Comparison of ENCODE assay signal across 39 cellular contexts in the genomic region with DNA sequence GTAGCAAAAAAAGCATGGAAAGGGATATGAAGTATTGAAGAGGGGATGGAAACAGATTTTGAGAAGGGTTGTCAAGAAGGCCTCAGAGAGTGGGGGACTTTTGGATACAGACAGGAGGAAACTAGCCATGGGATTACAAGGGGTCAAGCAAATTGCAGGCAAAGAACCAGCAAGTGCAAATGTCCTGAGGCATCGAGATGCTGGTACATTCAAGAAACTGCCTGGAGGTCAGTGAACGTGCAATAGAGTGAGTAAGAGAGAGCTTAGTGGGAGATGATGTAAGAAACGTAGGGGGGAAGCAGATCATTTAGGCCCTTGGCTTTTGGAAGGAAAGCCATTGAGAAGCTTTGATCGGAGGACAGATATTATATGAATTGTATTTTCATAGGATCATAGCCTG.
"Had no signal": no experiment of that assay in that cellular context is flagged by ENCODE, and none has a peak within 500 bp of the region (broad histone marks: within the 10 kb centered on the region; RNA-seq: fewer than 3 reads in every experiment).

No MANE protein-coding gene starts in this region.

- H3K4me3 ChIP-seq: adrenal gland, body of pancreas, cardiac muscle cell had no signal

- H3K4me1 ChIP-seq: adrenal gland, body of pancreas had no signal

- H3K9me3 ChIP-seq: adrenal gland, body of pancreas had no signal

- H3K4me3 Mint-ChIP-seq: activated CD4-positive, alpha-beta memory T cell treated with anti-CD3 and anti-CD28 coated beads for 36 hours; activated CD4-positive, alpha-beta T cell treated with anti-CD3 and anti-CD28 coated beads, Interleukin-2, amount 10 ng/mL, durations not matched to agents 24 days and 14 days; activated CD8-positive, alpha-beta T cell treated with anti-CD3 and anti-CD28 coated beads for 36 hours; activated naive CD4-positive, alpha-beta T cell treated with anti-CD3 and anti-CD28 coated beads for 36 hours; activated naive CD8-positive, alpha-beta T cell treated with anti-CD3 and anti-CD28 coated beads for 36 hours; activated T-cell treated with anti-CD3 and anti-CD28 coated beads, Interleukin-2, amount 50 U/mL, for 4 hours; activated T-cell treated with anti-CD3 and anti-CD28 coated beads, Interleukin-2, amount 50 U/mL, for 72 hours; activated T-helper 1 cell treated with anti-CD3 and anti-CD28 coated beads, Interleukin-12 subunit alpha, Interleukin-12 subunit beta, Interleukin-2, Interleukin-4 antibody, amounts not matched to agents 30 ng/mL and 10 ng/mL and 1 ng/mL, durations not matched to agents 14 hours and 24 hours and 36 hours; activated T-helper 17 cell treated with anti-CD3 and anti-CD28 coated beads, Interleukin-2, amount 50 U/mL, for 72 hours; central memory CD8-positive, alpha-beta T cell; T-helper 1 cell treated with Interleukin-12 subunit alpha and Interleukin-12 subunit beta and Interleukin-4 antibody, amounts not matched to agents 30 μg/mL and 1 μg/mL, for 36 hours; T-helper 2 cell treated with Interferon-gamma antibody and Interleukin-4, amounts not matched to agents 5 μg/mL and 100 μg/mL, for 36 hours had no signal

- H3K36me3 Mint-ChIP-seq: activated CD4-positive, alpha-beta memory T cell treated with anti-CD3 and anti-CD28 coated beads for 36 hours; activated naive CD4-positive, alpha-beta T cell treated with anti-CD3 and anti-CD28 coated beads, Interleukin-2, amount 50 U/mL, for 72 hours; activated naive CD8-positive, alpha-beta T cell treated with anti-CD3 and anti-CD28 coated beads for 36 hours had no signal

- H3K27ac Mint-ChIP-seq: activated CD4-positive, alpha-beta memory T cell treated with anti-CD3 and anti-CD28 coated beads for 36 hours; activated CD4-positive, alpha-beta T cell treated with anti-CD3 and anti-CD28 coated beads, Interleukin-2, amount 10 ng/mL, durations not matched to agents 24 days and 14 days; activated CD8-positive, alpha-beta T cell treated with anti-CD3 and anti-CD28 coated beads for 36 hours; activated naive CD4-positive, alpha-beta T cell treated with anti-CD3 and anti-CD28 coated beads for 36 hours; activated naive CD4-positive, alpha-beta T cell treated with anti-CD3 and anti-CD28 coated beads, Interleukin-2, amount 50 U/mL, for 72 hours; activated naive CD8-positive, alpha-beta T cell treated with anti-CD3 and anti-CD28 coated beads for 36 hours; activated T-cell treated with anti-CD3 and anti-CD28 coated beads, Interleukin-2, amount 50 U/mL, for 72 hours; activated T-helper 1 cell treated with anti-CD3 and anti-CD28 coated beads, Interleukin-12 subunit alpha, Interleukin-12 subunit beta, Interleukin-2, Interleukin-4 antibody, amounts not matched to agents 30 ng/mL and 10 ng/mL and 1 ng/mL, durations not matched to agents 14 hours and 24 hours and 36 hours; activated T-helper 17 cell treated with anti-CD3 and anti-CD28 coated beads, Interleukin-2, amount 50 U/mL, for 72 hours; T-helper 1 cell treated with Interleukin-12 subunit alpha and Interleukin-12 subunit beta and Interleukin-4 antibody, amounts not matched to agents 30 μg/mL and 1 μg/mL, for 36 hours; T-helper 2 cell treated with Interferon-gamma antibody and Interleukin-4, amounts not matched to agents 5 μg/mL and 100 μg/mL, for 36 hours had no signal

- ATAC-seq: activated CD8-positive, alpha-beta T cell treated with anti-CD3 and anti-CD28 coated beads for 36 hours; activated naive CD4-positive, alpha-beta T cell treated with anti-CD3 and anti-CD28 coated beads, Interleukin-2, amount 50 U/mL, for 72 hours; activated T-cell treated with anti-CD3 and anti-CD28 coated beads, Interleukin-2, amount 50 U/mL, for 4 hours; activated T-cell treated with anti-CD3 and anti-CD28 coated beads, Interleukin-2, amount 50 U/mL, for 72 hours; activated T-helper 17 cell treated with anti-CD3 and anti-CD28 coated beads, Interleukin-2, amount 50 U/mL, for 72 hours; body of pancreas had no signal

- H3K27me3 ChIP-seq: adrenal gland, body of pancreas, cardiac muscle cell had no signal

- FAIRE-seq: astrocyte, bronchial epithelial cell, TTC549 had no signal

- H3K27me3 Mint-ChIP-seq: activated CD4-positive, alpha-beta memory T cell treated with anti-CD3 and anti-CD28 coated beads for 36 hours had no signal

- H3K4me1 Mint-ChIP-seq: activated CD4-positive, alpha-beta T cell treated with anti-CD3 and anti-CD28 coated beads, Interleukin-2, amount 10 ng/mL, durations not matched to agents 24 days and 14 days; activated naive CD8-positive, alpha-beta T cell treated with anti-CD3 and anti-CD28 coated beads for 36 hours; activated T-helper 17 cell treated with anti-CD3 and anti-CD28 coated beads, Interleukin-2, amount 50 U/mL, for 72 hours; central memory CD8-positive, alpha-beta T cell had no signal

- H3K9me3 Mint-ChIP-seq: activated CD4-positive, alpha-beta memory T cell treated with anti-CD3 and anti-CD28 coated beads for 36 hours; activated CD8-positive, alpha-beta T cell treated with anti-CD3 and anti-CD28 coated beads for 36 hours; activated naive CD4-positive, alpha-beta T cell treated with anti-CD3 and anti-CD28 coated beads for 36 hours; activated naive CD4-positive, alpha-beta T cell treated with anti-CD3 and anti-CD28 coated beads, Interleukin-2, amount 50 U/mL, for 72 hours; activated naive CD8-positive, alpha-beta T cell treated with anti-CD3 and anti-CD28 coated beads for 36 hours; activated T-cell treated with anti-CD3 and anti-CD28 coated beads, Interleukin-2, amount 50 U/mL, for 4 hours; activated T-helper 1 cell treated with anti-CD3 and anti-CD28 coated beads, Interleukin-12 subunit alpha, Interleukin-12 subunit beta, Interleukin-2, Interleukin-4 antibody, amounts not matched to agents 30 ng/mL and 10 ng/mL and 1 ng/mL, durations not matched to agents 14 hours and 24 hours and 36 hours; activated T-helper 17 cell treated with anti-CD3 and anti-CD28 coated beads, Interleukin-2, amount 50 U/mL, for 72 hours; central memory CD8-positive, alpha-beta T cell; T-helper 1 cell treated with Interleukin-12 subunit alpha and Interleukin-12 subunit beta and Interleukin-4 antibody, amounts not matched to agents 30 μg/mL and 1 μg/mL, for 36 hours; T-helper 2 cell treated with Interferon-gamma antibody and Interleukin-4, amounts not matched to agents 5 μg/mL and 100 μg/mL, for 36 hours had no signal

- H3K36me3 ChIP-seq: adrenal gland, cardiac muscle cell had no signal

- H3K27ac ChIP-seq: adrenal gland, body of pancreas, cardiac muscle cell, VCaP had no signal

- DNase-seq: activated CD4-positive, alpha-beta memory T cell treated with anti-CD3 and anti-CD28 coated beads for 36 hours; activated CD4-positive, alpha-beta T cell treated with anti-CD3 and anti-CD28 coated beads for 4 hours; activated CD4-positive, alpha-beta T cell treated with anti-CD3 and anti-CD28 coated beads, Interleukin-2, amount 10 ng/mL, durations not matched to agents 24 days and 14 days; activated CD4-positive, alpha-beta T cell treated with anti-CD3 and anti-CD28 coated beads, Interleukin-2, amount 50 U/mL, for 1 hour; activated CD4-positive, alpha-beta T cell treated with anti-CD3 and anti-CD28 coated beads, Interleukin-2, amount 50 U/mL, for 4 hours; activated CD4-positive, CD25-positive, alpha-beta regulatory T cell; activated CD4-positive, CD25-positive, alpha-beta regulatory T cell treated with anti-CD3 and anti-CD28 coated beads, Interleukin-2, amount 50 U/mL, for 72 hours; activated CD8-positive, alpha-beta memory T cell treated with anti-CD3 and anti-CD28 coated beads, Interleukin-2, amount 50 U/mL, for 4 hours; activated CD8-positive, alpha-beta T cell treated with anti-CD3 and anti-CD28 coated beads for 36 hours; activated effector memory CD4-positive, alpha-beta T cell treated with anti-CD3 and anti-CD28 coated beads, Interleukin-2, amount 50 U/mL, for 16 hours; activated gamma-delta T cell treated with Interleukin-2 at 50 U/mL for 16 hours; activated naive CD4-positive, alpha-beta T cell; activated naive CD4-positive, alpha-beta T cell treated with anti-CD3 and anti-CD28 coated beads for 36 hours; activated naive CD4-positive, alpha-beta T cell treated with anti-CD3 and anti-CD28 coated beads, Interleukin-2, amount 50 U/mL, for 16 hours; activated naive CD8-positive, alpha-beta T cell treated with anti-CD3 and anti-CD28 coated beads for 36 hours; activated T-cell treated with anti-CD3 and anti-CD28 coated beads for 4 hours; activated T-cell treated with anti-CD3 and anti-CD28 coated beads, Interleukin-2, amount 50 U/mL, for 1 hour; activated T-cell treated with anti-CD3 and anti-CD28 coated beads, Interleukin-2, amount 50 U/mL, for 4 hours; activated T-cell treated with anti-CD3 and anti-CD28 coated beads, Interleukin-2, amount 50 U/mL, for 72 hours; adrenal gland; amniotic stem cell; aorta; body of pancreas; caudate nucleus; cerebellar nuclear complex; T-helper 1 cell; T-helper 2 cell; T-helper 9 cell had no signal
